1 cellular context compared by ENCODE assay signal in the genomic region with DNA sequence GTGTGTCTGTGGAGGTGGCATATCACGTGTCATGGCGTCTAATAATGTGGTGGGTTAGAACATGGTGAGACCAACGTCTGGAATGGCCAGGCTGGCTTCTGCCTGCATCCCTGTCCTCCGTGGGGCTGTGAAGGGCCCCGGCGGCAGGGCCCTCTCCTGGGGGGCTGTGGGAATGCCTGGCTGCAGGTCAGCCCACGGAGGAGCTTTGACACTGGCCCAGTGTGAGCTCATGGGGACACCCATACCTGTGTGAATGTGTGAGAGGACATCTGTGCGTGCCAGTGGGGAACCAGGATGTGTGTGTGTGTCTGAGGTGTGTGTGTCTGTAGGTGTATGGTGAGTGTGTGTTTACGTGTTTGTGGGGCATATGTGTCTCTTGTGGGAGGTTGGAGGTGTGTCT.
TF ChIP-seq lines count a peak whose summit lies in the region.

No MANE protein-coding gene starts in this region.

TF ChIP-seq in SK-N-SH, 30 proteins besides CTCF, POLR2A, EP300 and RAD21:
- no peak for TF ChIP-seq EZH2phosphoT487 (IDR thresholded peaks at IDR 0.05; ENCODE audit: borderline replicate concordance, low read depth)
- no peak for TF ChIP-seq ELF1 (IDR thresholded peaks at IDR 0.05)
- no peak for TF ChIP-seq TEAD4 (IDR thresholded peaks at IDR 0.05; ENCODE audit: borderline replicate concordance, insufficient read depth)
